ENCODE assay signal across 16 cellular contexts in genomic region chr20:47325242-47325641, GRCh38. TPM values are rescaled to one million over a fixed set of nuclear protein-coding genes. Genes with fewer than 3 reads are reported as not detected.
DNase-seq lines count a peak whose midpoint lies in the region; ATAC-seq and TF ChIP-seq lines count a peak whose summit lies in the region.
"Had no signal": no experiment of that assay in that cellular context is flagged by ENCODE, and none has a peak within 500 bp of the region (broad histone marks: within the 10 kb centered on the region; RNA-seq: fewer than 3 reads in every experiment).

No MANE protein-coding gene starts in this region.

- H3K4me3 Mint-ChIP-seq in H9, result no peak overlapping the region
- H3K4me3 Mint-ChIP-seq in activated naive CD8-positive, alpha-beta T cell treated with anti-CD3 and anti-CD28 coated beads for 36 hours, result no peak overlapping the region
- H3K4me3 Mint-ChIP-seq: activated CD8-positive, alpha-beta T cell treated with anti-CD3 and anti-CD28 coated beads, Interleukin-2, amount 10 ng/mL, durations not matched to agents 7 days and 5 days had no signal

- H3K14ac ChIP-seq in H9 (ENCODE audit: insufficient read depth, low read length), result no peak overlapping the region

- ATAC-seq in HG03469 (IDR thresholded peaks at IDR 0.05; ENCODE audit: unreplicated experiment) (no peak), GM19467 (IDR thresholded peaks at IDR 0.05; ENCODE audit: unreplicated experiment) (no peak)
- ATAC-seq: activated CD8-positive, alpha-beta T cell treated with anti-CD3 and anti-CD28 coated beads, Interleukin-2, amount 10 ng/mL, durations not matched to agents 7 days and 5 days; esophagus mucosa; PC-3 had no signal

- H3K27me3 ChIP-seq in H9 (ENCODE audit: insufficient read depth, low read length) (no peaks in the 10 kb centered on the region), iPS-20b (ENCODE audit: insufficient read depth, low read length) (no peaks in the 10 kb centered on the region), smooth muscle cell (ENCODE audit: low read depth) (no peaks in the 10 kb centered on the region)
- H3K27me3 ChIP-seq: BLaER1 treated with 17β-estradiol and CSF1 and Interleukin-3, amounts not matched to agents 10 nM and 100 nM had no signal

- H2BK12ac ChIP-seq in H9 (ENCODE audit: insufficient read length, low read depth, low read length), result no peak overlapping the region

- no peak overlapping the region for H3K18ac ChIP-seq in H9 (ENCODE audit: insufficient read length, low read depth, low read length)

- no peak overlapping the region for H3K23ac ChIP-seq in H9 (ENCODE audit: insufficient read length, low read depth, low read length)

- no peaks in the 10 kb centered on the region for H3K79me1 ChIP-seq in H9 (ENCODE audit: insufficient read depth, low read depth, low read length, poor library complexity, severe bottlenecking)

- no peak overlapping the region for H4K91ac ChIP-seq in H9 (ENCODE audit: insufficient read length, low read depth, low read length)

- H3K36me3 ChIP-seq in iPS-20b (ENCODE audit: insufficient read depth, low read depth, low read length) (peaks cover 20% of the 10 kb centered on the region), smooth muscle cell (ENCODE audit: low read depth) (no peaks in the 10 kb centered on the region)

- H3K27ac Mint-ChIP-seq in H9, result peak overlapping the region; percentile 85 to 97 (median 93)
- peak overlapping the region; percentile 11 for H3K27ac Mint-ChIP-seq in activated naive CD8-positive, alpha-beta T cell treated with anti-CD3 and anti-CD28 coated beads for 36 hours
- H3K27ac Mint-ChIP-seq: activated T-helper 2 cell treated with anti-CD3 and anti-CD28 coated beads, Interferon-gamma antibody, Interleukin-2, Interleukin-4, amounts not matched to agents 10 μg/mL and 5 μg/mL and 100 μg/mL, durations not matched to agents 14 hours and 24 hours and 36 hours had no signal

- TF ChIP-seq CTCF in H9 (conservative IDR thresholded peaks at IDR 0.05), result no peak
- no peak for TF ChIP-seq CTCF in smooth muscle cell (IDR thresholded peaks at IDR 0.05; ENCODE audit: borderline replicate concordance, insufficient read depth, poor library complexity, severe bottlenecking)

- no peak overlapping the region for H3K4me2 ChIP-seq in H9 (ENCODE audit: insufficient read depth, insufficient read length, low read length)
- no peak overlapping the region for H3K4me2 ChIP-seq in smooth muscle cell

- peaks cover 27% of the 10 kb centered on the region; the same call in 1 of the 2 replicates for H3K4me1 ChIP-seq in H9 (ENCODE audit: insufficient read depth, low read length)
- H3K4me1 ChIP-seq in iPS-20b (ENCODE audit: insufficient read depth, low read length), result peaks cover 29% of the 10 kb centered on the region
- H3K4me1 ChIP-seq in smooth muscle cell (ENCODE audit: low read depth), result peaks cover 9% of the 10 kb centered on the region

- no CpG with 5 or more reads among the region's 6 CpGs for WGBS in H9 (ENCODE audit: extremely low coverage, insufficient read length, low lambda C conversion rate)
- 91% methylated on average over 6 of the region's 6 CpGs for WGBS in smooth muscle cell (ENCODE audit: low lambda C conversion rate)

- H3K4me3 ChIP-seq in iPS-20b (ENCODE audit: low read length), result no peak overlapping the region
- no peak overlapping the region for H3K4me3 ChIP-seq in smooth muscle cell
- H3K4me3 ChIP-seq: BLaER1 treated with 17β-estradiol and CSF1 and Interleukin-3, amounts not matched to agents 10 nM and 100 nM had no signal

- H3K9ac ChIP-seq in H9 (ENCODE audit: extremely low read depth, insufficient read length, low read length), result no peak overlapping the region
- peak overlapping the region; percentile 30; the same call in 1 of the 2 replicates for H3K9ac ChIP-seq in iPS-20b (ENCODE audit: low read depth, low read length)
- no peak overlapping the region for H3K9ac ChIP-seq in smooth muscle cell (ENCODE audit: low read depth)
- H3K9ac ChIP-seq: BLaER1 treated with 17β-estradiol and CSF1 and Interleukin-3, amounts not matched to agents 10 nM and 100 nM had no signal

- H4K20me1 ChIP-seq in H9 (ENCODE audit: control insufficient read depth, insufficient read depth, insufficient read length) (no peaks in the 10 kb centered on the region), smooth muscle cell (ENCODE audit: low read depth) (peaks cover 3% of the 10 kb centered on the region)

- H3K9me3 ChIP-seq in H9 (ENCODE audit: control insufficient read depth, low read depth, low read length) (no peaks in the 10 kb centered on the region), iPS-20b (ENCODE audit: insufficient read depth, low read depth, low read length) (no peaks in the 10 kb centered on the region), smooth muscle cell (replicated peaks; ENCODE audit: low read depth) (no peaks in the 10 kb centered on the region)
- H3K9me3 ChIP-seq: BLaER1 treated with 17β-estradiol and CSF1 and Interleukin-3, amounts not matched to agents 10 nM and 100 nM had no signal

- no peaks in the 10 kb centered on the region for H3K9me3 Mint-ChIP-seq in H9
- H3K9me3 Mint-ChIP-seq in activated naive CD8-positive, alpha-beta T cell treated with anti-CD3 and anti-CD28 coated beads for 36 hours, result no peaks in the 10 kb centered on the region
- H3K9me3 Mint-ChIP-seq: activated T-helper 2 cell treated with anti-CD3 and anti-CD28 coated beads, Interferon-gamma antibody, Interleukin-2, Interleukin-4, amounts not matched to agents 10 μg/mL and 5 μg/mL and 100 μg/mL, durations not matched to agents 14 hours and 24 hours and 36 hours had no signal

- H3K27me3 Mint-ChIP-seq in H9 (ENCODE audit: low read depth), result no peaks in the 10 kb centered on the region; the same call in 1 of the 2 replicates
- H3K27me3 Mint-ChIP-seq in activated naive CD8-positive, alpha-beta T cell treated with anti-CD3 and anti-CD28 coated beads for 36 hours, result no peaks in the 10 kb centered on the region

- peaks cover 20% of the 10 kb centered on the region for H3F3A ChIP-seq in smooth muscle cell (ENCODE audit: low read depth)

- no peak overlapping the region for H2AK5ac ChIP-seq in H9 (ENCODE audit: insufficient read length, low read length)

- no peak overlapping the region for H3K4ac ChIP-seq in H9 (ENCODE audit: low read depth, low read length)

- no peak overlapping the region for H4K8ac ChIP-seq in H9 (replicated peaks; ENCODE audit: insufficient read length, low read depth, low read length)

- H3T11ph ChIP-seq in H9 (ENCODE audit: low read length), result no peak overlapping the region

- H4K5ac ChIP-seq in H9 (ENCODE audit: insufficient read length, low read depth, low read length), result no peak overlapping the region

- H2BK20ac ChIP-seq in H9 (ENCODE audit: low read depth, low read length, poor library complexity, severe bottlenecking), result no peak overlapping the region

- peaks cover 8 to 26% (median 24%) of the 10 kb centered on the region in 3 experiments for H3K36me3 Mint-ChIP-seq in H9 (ENCODE audit: insufficient read depth in 1 of 3, low read depth in 3 of 3)
- peaks cover 26% of the 10 kb centered on the region for H3K36me3 Mint-ChIP-seq in activated naive CD8-positive, alpha-beta T cell treated with anti-CD3 and anti-CD28 coated beads for 36 hours

- H2AFZ ChIP-seq in H9 (ENCODE audit: low read length), result no peak overlapping the region
- H2AFZ ChIP-seq in smooth muscle cell (ENCODE audit: low read depth), result no peak overlapping the region

- no peak overlapping the region for H2BK120ac ChIP-seq in H9 (ENCODE audit: low read depth, low read length, poor library complexity, severe bottlenecking)

- no peak overlapping the region for H3K56ac ChIP-seq in H9 (ENCODE audit: insufficient read length, low read depth, low read length)

- H2BK5ac ChIP-seq in H9 (ENCODE audit: insufficient read length, low read length), result no peak overlapping the region

- no peaks in the 10 kb centered on the region for H3K23me2 ChIP-seq in H9 (ENCODE audit: insufficient read length, low read depth, low read length, poor library complexity, severe bottlenecking)

- H3K27ac ChIP-seq in H9 (ENCODE audit: insufficient read length, low read depth, low read length), result no peak overlapping the region
- H3K27ac ChIP-seq in iPS-20b (ENCODE audit: low read length), result no peak overlapping the region
- peak overlapping the region; percentile 38 for H3K27ac ChIP-seq in smooth muscle cell (ENCODE audit: low read depth)

- H2BK15ac ChIP-seq in H9 (ENCODE audit: low read depth, low read length), result no peak overlapping the region

- H3K79me2 ChIP-seq in H9 (ENCODE audit: insufficient read depth, low read length) (peaks cover 43% of the 10 kb centered on the region; the same call in 1 of the 2 replicates), smooth muscle cell (ENCODE audit: low read depth) (peaks cover 94% of the 10 kb centered on the region)

- DNase-seq in H9 (no peak), smooth muscle cell (lab: John Stamatoyannopoulos, UW; ENCODE audit: unreplicated experiment) (no peak), NCI-H128 (lab: John Stamatoyannopoulos, UW; ENCODE audit: unreplicated experiment) (no peak)
- no peak for DNase-seq in activated naive CD8-positive, alpha-beta T cell treated with anti-CD3 and anti-CD28 coated beads for 36 hours
- DNase-seq: activated CD8-positive, alpha-beta T cell treated with anti-CD3 and anti-CD28 coated beads, Interleukin-2, amount 10 ng/mL, durations not matched to agents 7 days and 5 days; cortex of kidney; DND-41; NCI-H2107; NCI-H69; PC-3 had no signal

- H3K4me1 Mint-ChIP-seq in H9, result peaks cover 58 to 62% of the 10 kb centered on the region in 2 experiments
- peaks cover 48% of the 10 kb centered on the region for H3K4me1 Mint-ChIP-seq in activated naive CD8-positive, alpha-beta T cell treated with anti-CD3 and anti-CD28 coated beads for 36 hours

RNA-seq across cellular contexts. Expression of gene ZMYND8, which starts 31.3 kb away (rescaled TPM):
- total RNA-seq in H9 (2021) (158 and 162 TPM in 2 replicates), smooth muscle cell (22.7 and 24.1 TPM in 2 replicates)
- total RNA-seq in activated naive CD8-positive, alpha-beta T cell treated with anti-CD3 and anti-CD28 coated beads for 36 hours, result 10 to 100 TPM; 28.8 to 29.8 TPM
- polyA plus RNA-seq in smooth muscle cell, result 14.7 and 15.2 TPM in 2 replicates
